Comparison of ENCODE assay signal across 18 cellular contexts in genomic region chr5:149474198-149474597, GRCh38.
A peak's percentile ranks its signal among the peaks of the same experiment; 100 is the strongest.
DNase-seq lines count a peak whose midpoint lies in the region; ATAC-seq and TF ChIP-seq lines count a peak whose summit lies in the region.
"Had no signal": no experiment of that assay in that cellular context is flagged by ENCODE, and none has a peak within 500 bp of the region (broad histone marks: within the 10 kb centered on the region; RNA-seq: fewer than 3 reads in every experiment).

No MANE protein-coding gene starts in this region.

- H3K9ac ChIP-seq in mucosa of rectum (ENCODE audit: low read depth in 1 of 2, low read length in 2 of 2) = peak overlapping the region in 1 of 2 donors; percentile 53

- peaks cover 13 to 27% of the 10 kb centered on the region in 2 donors for H3K4me1 ChIP-seq in mucosa of rectum (ENCODE audit: control insufficient read depth in 2 of 2, insufficient read depth in 2 of 2, low read length in 2 of 2)

- CTCF ChIA-PET in activated naive CD4-positive, alpha-beta T cell treated with anti-CD3 and anti-CD28 coated beads, Interleukin-2, amount 10 ng/mL, durations not matched to agents 7 days and 5 days (lab: Charles Lee) = interaction anchor here (0.9 to 1.3 kb wide), 3 partner anchors 33 to 144 kb away, joined by 3 to 4 read pairs (median 3); no protein-coding TSS in a partner anchor

- H3K4me1 Mint-ChIP-seq in activated naive CD4-positive, alpha-beta T cell treated with anti-CD3 and anti-CD28 coated beads, Interleukin-2, amount 10 ng/mL, durations not matched to agents 7 days and 5 days = no peaks in the 10 kb centered on the region
- H3K4me1 Mint-ChIP-seq: T-helper 17 cell had no signal

- H3K4me3 ChIP-seq in MG63 (no peak overlapping the region), epithelial cell of proximal tubule (ENCODE audit: low read depth, low read length) (no peak overlapping the region), mucosa of rectum (ENCODE audit: low read length in 2 of 2) (no peak overlapping the region)

- TF ChIP-seq CTCF in C4-2B (conservative IDR thresholded peaks at IDR 0.05) (no peak), epithelial cell of proximal tubule (conservative IDR thresholded peaks at IDR 0.05; ENCODE audit: low read depth, low read length) (peak; percentile 16)

- no peaks in the 10 kb centered on the region for H3K27me3 ChIP-seq in MG63
- no peaks in the 10 kb centered on the region for H3K27me3 ChIP-seq in mucosa of rectum (ENCODE audit: control insufficient read depth in 2 of 2, insufficient read depth in 2 of 2, low read length in 2 of 2)

- no peak overlapping the region for H3K4me3 Mint-ChIP-seq in activated naive CD4-positive, alpha-beta T cell treated with anti-CD3 and anti-CD28 coated beads, Interleukin-2, amount 10 ng/mL, durations not matched to agents 7 days and 5 days
- H3K4me3 Mint-ChIP-seq: activated T-cell treated with anti-CD3 and anti-CD28 coated beads, Interleukin-2, amount 50 U/mL, for 72 hours; nephron; T-helper 17 cell had no signal

- H3K9me3 Mint-ChIP-seq in activated naive CD4-positive, alpha-beta T cell treated with anti-CD3 and anti-CD28 coated beads, Interleukin-2, amount 10 ng/mL, durations not matched to agents 7 days and 5 days = no peaks in the 10 kb centered on the region
- H3K9me3 Mint-ChIP-seq: activated T-cell treated with anti-CD3 and anti-CD28 coated beads, Interleukin-2, amount 50 U/mL, for 72 hours; nephron had no signal

- no peaks in the 10 kb centered on the region for H3K36me3 ChIP-seq in MG63
- no peaks in the 10 kb centered on the region for H3K36me3 ChIP-seq in mucosa of rectum (ENCODE audit: control insufficient read depth in 2 of 2, insufficient read depth in 2 of 2, low read length in 2 of 2)

- DNase-seq in MG63 = peak; percentile 56
- no peak for DNase-seq in epithelial cell of proximal tubule (ENCODE audit: low read depth)
- DNase-seq in activated naive CD4-positive, alpha-beta T cell treated with anti-CD3 and anti-CD28 coated beads, Interleukin-2, amount 10 ng/mL, durations not matched to agents 7 days and 5 days = no peak
- no peak for DNase-seq in T-helper 2 cell
- no peak for DNase-seq in NCI-H1417 (lab: John Stamatoyannopoulos, UW)
- DNase-seq: ACHN; activated CD4-positive, alpha-beta T cell treated with anti-CD3 and anti-CD28 coated beads for 4 hours; activated T-cell treated with anti-CD3 and anti-CD28 coated beads, Interleukin-2, amount 50 U/mL, for 72 hours; anterior cingulate cortex; COR-L47; kidney glomerular epithelial cell; NCI-H1092; OCI-M1; T-helper 17 cell had no signal

- no peaks in the 10 kb centered on the region for H3K36me3 Mint-ChIP-seq in activated naive CD4-positive, alpha-beta T cell treated with anti-CD3 and anti-CD28 coated beads, Interleukin-2, amount 10 ng/mL, durations not matched to agents 7 days and 5 days

- H3K27ac ChIP-seq in C4-2B (peak overlapping the region; percentile 38), mucosa of rectum (ENCODE audit: low read depth in 2 of 2, low read length in 2 of 2) (peak overlapping the region; percentile 61 to 81)

- ATAC-seq in HG02678 (IDR thresholded peaks at IDR 0.05; ENCODE audit: unreplicated experiment) = no peak
- ATAC-seq: T-helper 17 cell had no signal

- no peak overlapping the region for H3K27ac Mint-ChIP-seq in activated naive CD4-positive, alpha-beta T cell treated with anti-CD3 and anti-CD28 coated beads, Interleukin-2, amount 10 ng/mL, durations not matched to agents 7 days and 5 days
- H3K27ac Mint-ChIP-seq: activated T-cell treated with anti-CD3 and anti-CD28 coated beads, Interleukin-2, amount 50 U/mL, for 72 hours; T-helper 17 cell had no signal

- H3K27me3 Mint-ChIP-seq in activated naive CD4-positive, alpha-beta T cell treated with anti-CD3 and anti-CD28 coated beads, Interleukin-2, amount 10 ng/mL, durations not matched to agents 7 days and 5 days = peaks cover 13% of the 10 kb centered on the region

- H3K9me3 ChIP-seq in MG63 (no peaks in the 10 kb centered on the region), mucosa of rectum (ENCODE audit: control insufficient read depth in 2 of 2, low read length in 2 of 2) (no peaks in the 10 kb centered on the region)
